In the genomic region with DNA sequence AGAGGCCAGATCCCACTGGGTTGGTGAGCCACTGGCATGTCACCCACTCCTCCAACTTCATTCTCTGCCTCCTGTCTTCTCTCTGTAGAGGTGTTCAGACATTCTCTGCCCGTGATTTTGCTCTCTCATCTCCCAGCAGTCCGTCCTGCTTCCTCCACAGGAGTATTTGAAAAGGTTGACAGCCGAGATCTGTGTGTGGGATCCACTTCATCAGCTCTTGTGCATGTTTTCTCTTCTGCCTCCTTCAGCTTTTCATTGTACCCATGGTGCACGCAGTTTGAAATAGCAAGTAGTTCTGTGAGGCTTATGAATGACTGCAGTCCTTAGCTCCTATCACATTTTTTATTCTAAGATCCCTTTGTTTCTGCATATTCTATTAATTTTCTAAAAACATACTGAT, we compare ENCODE assay signal across 24 cellular contexts. TPM values are rescaled to one million over a fixed set of nuclear protein-coding genes. Genes with fewer than 3 reads are reported as not detected.
DNase-seq lines count a peak whose midpoint lies in the region; ATAC-seq and TF ChIP-seq lines count a peak whose summit lies in the region.
"Had no signal": no experiment of that assay in that cellular context is flagged by ENCODE, and none has a peak within 500 bp of the region (broad histone marks: within the 10 kb centered on the region; RNA-seq: fewer than 3 reads in every experiment).

No MANE protein-coding gene starts in this region.

- H3K23me2 ChIP-seq in H9 (ENCODE audit: insufficient read length, low read depth, low read length, poor library complexity, severe bottlenecking) = no peaks in the 10 kb centered on the region

- TF ChIP-seq CTCF in Caco-2 (IDR thresholded peaks at IDR 0.05; ENCODE audit: insufficient read depth in 1 of 2, low read depth in 1 of 2, low read length in 1 of 2, severe bottlenecking in 1 of 2, unreplicated experiment in 1 of 2) (no peak), H9 (conservative IDR thresholded peaks at IDR 0.05) (no peak), glutamatergic neuron (IDR thresholded peaks at IDR 0.05; ENCODE audit: partially characterized antibody, unreplicated experiment) (no peak), stomach (IDR thresholded peaks at IDR 0.05) (no peak)

- DNase-seq in Caco-2 = no peak
- DNase-seq in H9 = no peak
- DNase-seq in glutamatergic neuron = no peak
- no peak for DNase-seq in stomach
- DNase-seq in activated naive CD4-positive, alpha-beta T cell treated with anti-CD3 and anti-CD28 coated beads, Interleukin-2, amount 10 ng/mL, durations not matched to agents 7 days and 5 days = no peak
- no peak for DNase-seq in activated naive CD4-positive, alpha-beta T cell treated with Interleukin-2 at 50 U/mL for 16 hours
- DNase-seq: BE2C, DMS 273 treated with DMSO at 0.1 percent for 48 hours, DND-41, GOT3, KG1, NCI-H1105, NCI-H146, NCI-H2029 treated with DMSO at 0.1 percent for 48 hours, NCI-H226, NCI-H510A treated with DMSO at 0.1 percent for 48 hours, NCI-H748 treated with DMSO at 0.1 percent for 48 hours, PC-9, SHP77 treated with DMSO at 0.1 percent for 48 hours had no signal

- H2BK5ac ChIP-seq in H9 (ENCODE audit: insufficient read length, low read length) = no peak overlapping the region

- no peaks in the 10 kb centered on the region for H4K20me1 ChIP-seq in H9 (ENCODE audit: control insufficient read depth, insufficient read depth, insufficient read length)

- no peak for TF ChIP-seq POLR2A in stomach (IDR thresholded peaks at IDR 0.05)

- no peak overlapping the region for H2BK120ac ChIP-seq in H9 (ENCODE audit: low read depth, low read length, poor library complexity, severe bottlenecking)

- H3K79me1 ChIP-seq in H9 (ENCODE audit: insufficient read depth, low read depth, low read length, poor library complexity, severe bottlenecking) = no peaks in the 10 kb centered on the region

- no CpG with 5 or more reads among the region's 4 CpGs for WGBS in H9 (ENCODE audit: extremely low coverage, insufficient read length, low lambda C conversion rate)
- 92 to 97% (median 95%) methylated on average over 4 of the region's 4 CpGs for WGBS in stomach, 5 donors

- no peak overlapping the region for H3K9ac ChIP-seq in H9 (ENCODE audit: extremely low read depth, insufficient read length, low read length)

- no peaks in the 10 kb centered on the region for H3K9me3 ChIP-seq in Caco-2
- no peaks in the 10 kb centered on the region for H3K9me3 ChIP-seq in H9 (ENCODE audit: control insufficient read depth, low read depth, low read length)
- no peaks in the 10 kb centered on the region for H3K9me3 ChIP-seq in stomach
- H3K9me3 ChIP-seq: BE2C had no signal

- H3K9me3 Mint-ChIP-seq in Caco-2 (ENCODE audit: unreplicated experiment) (no peaks in the 10 kb centered on the region), H9 (no peaks in the 10 kb centered on the region), glutamatergic neuron (ENCODE audit: unreplicated experiment) (no peaks in the 10 kb centered on the region)
- H3K9me3 Mint-ChIP-seq in stimulated activated memory B cell treated with anti-CD40 and anti-IgM and Interleukin-4, amounts not matched to agents 10 μg/mL and 1 μg/mL and 100 μg/mL, for 72 hours = no peaks in the 10 kb centered on the region
- no peaks in the 10 kb centered on the region for H3K9me3 Mint-ChIP-seq in activated naive CD4-positive, alpha-beta T cell treated with anti-CD3 and anti-CD28 coated beads, Interleukin-2, amount 10 ng/mL, durations not matched to agents 7 days and 5 days

- H3K4me3 ChIP-seq in Caco-2 (ENCODE audit: low read depth, low read length) (no peak overlapping the region), stomach (no peak overlapping the region)
- H3K4me3 ChIP-seq: GM12878, PC-9, SK-N-MC had no signal

- H3K36me3 ChIP-seq in Caco-2 (ENCODE audit: control insufficient read depth, insufficient read depth, low read length) (peaks cover 5% of the 10 kb centered on the region), stomach (peaks cover 50 to 98% (median 98%) of the 10 kb centered on the region in 4 donors)

- H3K36me3 Mint-ChIP-seq in Caco-2 (ENCODE audit: insufficient read depth, unreplicated experiment) = peaks cover 65% of the 10 kb centered on the region
- peaks cover 26 to 94% (median 73%) of the 10 kb centered on the region in 3 experiments; a peak in 6 of 7 replicates for H3K36me3 Mint-ChIP-seq in H9 (ENCODE audit: insufficient read depth in 1 of 3, low read depth in 3 of 3)
- peaks cover 21% of the 10 kb centered on the region for H3K36me3 Mint-ChIP-seq in glutamatergic neuron (ENCODE audit: unreplicated experiment)
- peaks cover 68% of the 10 kb centered on the region for H3K36me3 Mint-ChIP-seq in stimulated activated memory B cell treated with anti-CD40 and anti-IgM and Interleukin-4, amounts not matched to agents 10 μg/mL and 1 μg/mL and 100 μg/mL, for 72 hours
- H3K36me3 Mint-ChIP-seq in activated naive CD4-positive, alpha-beta T cell treated with anti-CD3 and anti-CD28 coated beads, Interleukin-2, amount 10 ng/mL, durations not matched to agents 7 days and 5 days = peaks cover 44% of the 10 kb centered on the region

- ATAC-seq in stimulated activated memory B cell treated with anti-CD40 and anti-IgM and Interleukin-4, amounts not matched to agents 10 μg/mL and 1 μg/mL and 100 μg/mL, for 72 hours = no peak
- ATAC-seq: HCT116 had no signal

- H3K27ac ChIP-seq in H9 (ENCODE audit: insufficient read length, low read depth, low read length) (no peak overlapping the region), stomach (no peak overlapping the region)
- H3K27ac ChIP-seq: PC-9, RWPE1, SK-N-MC had no signal

- H3K27ac Mint-ChIP-seq in Caco-2 (ENCODE audit: unreplicated experiment) = peak overlapping the region; percentile 31
- peak overlapping the region in 2 of 3 experiments; percentile 13 to 69; a peak in 3 of 7 replicates for H3K27ac Mint-ChIP-seq in H9
- no peak overlapping the region for H3K27ac Mint-ChIP-seq in glutamatergic neuron (ENCODE audit: unreplicated experiment)
- peak overlapping the region; percentile 93 for H3K27ac Mint-ChIP-seq in stimulated activated memory B cell treated with anti-CD40 and anti-IgM and Interleukin-4, amounts not matched to agents 10 μg/mL and 1 μg/mL and 100 μg/mL, for 72 hours
- H3K27ac Mint-ChIP-seq in activated naive CD4-positive, alpha-beta T cell treated with anti-CD3 and anti-CD28 coated beads, Interleukin-2, amount 10 ng/mL, durations not matched to agents 7 days and 5 days = no peak overlapping the region

- H3K4me3 Mint-ChIP-seq in Caco-2 (ENCODE audit: unreplicated experiment) = no peak overlapping the region
- H3K4me3 Mint-ChIP-seq in H9 = no peak overlapping the region
- peak overlapping the region; percentile 26 for H3K4me3 Mint-ChIP-seq in glutamatergic neuron (ENCODE audit: unreplicated experiment)
- H3K4me3 Mint-ChIP-seq in stimulated activated memory B cell treated with anti-CD40 and anti-IgM and Interleukin-4, amounts not matched to agents 10 μg/mL and 1 μg/mL and 100 μg/mL, for 72 hours = no peak overlapping the region
- no peak overlapping the region for H3K4me3 Mint-ChIP-seq in activated naive CD4-positive, alpha-beta T cell treated with anti-CD3 and anti-CD28 coated beads, Interleukin-2, amount 10 ng/mL, durations not matched to agents 7 days and 5 days

- no TSS peak for BruUV-seq in Caco-2 (replicated peaks; lab: Mats Ljungman, UMichigan)

- H3K4me1 ChIP-seq in Caco-2 (no peaks in the 10 kb centered on the region), H9 (ENCODE audit: insufficient read depth, low read length) (no peaks in the 10 kb centered on the region), stomach (no peaks in the 10 kb centered on the region)
- H3K4me1 ChIP-seq: BE2C had no signal

- H2BK20ac ChIP-seq in H9 (ENCODE audit: low read depth, low read length, poor library complexity, severe bottlenecking) = no peak overlapping the region

- H3K4me2 ChIP-seq in H9 (ENCODE audit: insufficient read depth, insufficient read length, low read length) = no peak overlapping the region
- H3K4me2 ChIP-seq: PC-9 had no signal

- no peak overlapping the region for H4K5ac ChIP-seq in H9 (ENCODE audit: insufficient read length, low read depth, low read length)

- no peaks in the 10 kb centered on the region for H3K27me3 Mint-ChIP-seq in Caco-2 (ENCODE audit: insufficient read depth, unreplicated experiment)
- H3K27me3 Mint-ChIP-seq in H9 (ENCODE audit: low read depth) = no peaks in the 10 kb centered on the region
- peaks cover 2% of the 10 kb centered on the region for H3K27me3 Mint-ChIP-seq in glutamatergic neuron (ENCODE audit: unreplicated experiment)
- no peaks in the 10 kb centered on the region for H3K27me3 Mint-ChIP-seq in stimulated activated memory B cell treated with anti-CD40 and anti-IgM and Interleukin-4, amounts not matched to agents 10 μg/mL and 1 μg/mL and 100 μg/mL, for 72 hours
- no peaks in the 10 kb centered on the region for H3K27me3 Mint-ChIP-seq in activated naive CD4-positive, alpha-beta T cell treated with anti-CD3 and anti-CD28 coated beads, Interleukin-2, amount 10 ng/mL, durations not matched to agents 7 days and 5 days

- no peak overlapping the region for H2AFZ ChIP-seq in H9 (ENCODE audit: low read length)
- H2AFZ ChIP-seq: PC-9 had no signal

- POLR2A ChIA-PET in Caco-2 (lab: Charles Lee) = no interaction called here

- H3K79me2 ChIP-seq in H9 (ENCODE audit: insufficient read depth, low read length) = no peaks in the 10 kb centered on the region

- no peak overlapping the region for H2AK5ac ChIP-seq in H9 (ENCODE audit: insufficient read length, low read length)

- CTCF ChIA-PET in Caco-2 (lab: Charles Lee) = no interaction called here
- CTCF ChIA-PET in activated naive CD4-positive, alpha-beta T cell treated with anti-CD3 and anti-CD28 coated beads, Interleukin-2, amount 10 ng/mL, durations not matched to agents 7 days and 5 days (lab: Charles Lee) = no interaction called here

- peaks cover 11% of the 10 kb centered on the region for H3K4me1 Mint-ChIP-seq in Caco-2 (ENCODE audit: low read depth, unreplicated experiment)
- no peaks in the 10 kb centered on the region for H3K4me1 Mint-ChIP-seq in H9
- peaks cover 4% of the 10 kb centered on the region for H3K4me1 Mint-ChIP-seq in glutamatergic neuron (ENCODE audit: low read depth, unreplicated experiment)
- H3K4me1 Mint-ChIP-seq in stimulated activated memory B cell treated with anti-CD40 and anti-IgM and Interleukin-4, amounts not matched to agents 10 μg/mL and 1 μg/mL and 100 μg/mL, for 72 hours = peaks cover 42% of the 10 kb centered on the region
- peaks cover 20% of the 10 kb centered on the region for H3K4me1 Mint-ChIP-seq in activated naive CD4-positive, alpha-beta T cell treated with anti-CD3 and anti-CD28 coated beads, Interleukin-2, amount 10 ng/mL, durations not matched to agents 7 days and 5 days

- H4K8ac ChIP-seq in H9 (replicated peaks; ENCODE audit: insufficient read length, low read depth, low read length) = no peak overlapping the region

- H3K27me3 ChIP-seq in Caco-2 (replicated peaks; ENCODE audit: control insufficient read depth, insufficient read depth, low read length) (no peaks in the 10 kb centered on the region), H9 (ENCODE audit: insufficient read depth, low read length) (no peaks in the 10 kb centered on the region), stomach (no peaks in the 10 kb centered on the region)
- H3K27me3 ChIP-seq: BE2C had no signal

- H2BK12ac ChIP-seq in H9 (ENCODE audit: insufficient read length, low read depth, low read length) = no peak overlapping the region

- H3K23ac ChIP-seq in H9 (ENCODE audit: insufficient read length, low read depth, low read length) = no peak overlapping the region

- H3T11ph ChIP-seq in H9 (ENCODE audit: low read length) = no peak overlapping the region

- no peak overlapping the region for H3K14ac ChIP-seq in H9 (ENCODE audit: insufficient read depth, low read length)

- H3K18ac ChIP-seq in H9 (ENCODE audit: insufficient read length, low read depth, low read length) = no peak overlapping the region

- H2BK15ac ChIP-seq in H9 (ENCODE audit: low read depth, low read length) = no peak overlapping the region

- intact Hi-C loops in Caco-2 (cut with micrococcal nuclease; ENCODE audit: unreplicated experiment) (no loop called here), stomach (cut with DNase I; ENCODE audit: low total_unique reads) (no loop called here)

- no peak for TF ChIP-seq EP300 in stomach (IDR thresholded peaks at IDR 0.05)

- no peak overlapping the region for H4K91ac ChIP-seq in H9 (ENCODE audit: insufficient read length, low read depth, low read length)

- H3K4ac ChIP-seq in H9 (ENCODE audit: low read depth, low read length) = no peak overlapping the region

- no peak overlapping the region for H3K56ac ChIP-seq in H9 (ENCODE audit: insufficient read length, low read depth, low read length)

RNA-seq across cellular contexts. Expression of gene ZC3H14, which starts 34.8 kb away (rescaled TPM):
- 77.1 and 77.6 TPM in 2 replicates for total RNA-seq in Caco-2 (2022)
- total RNA-seq in H9 (2021) = 90.6 and 93.4 TPM in 2 replicates
- total RNA-seq in glutamatergic neuron (ENCODE audit: unreplicated experiment) = 59.6 TPM
- 10 to 100 TPM; 61.3 to 83.9 (median 67.8) TPM for total RNA-seq in stomach
- polyA plus RNA-seq in stomach = 10 to 100 TPM; 18.0 to 24.4 (median 18.7) TPM

RNA-seq across cellular contexts. Expression of gene PTPN21, which starts 42.8 kb away (rescaled TPM):
- total RNA-seq in Caco-2 (2022) = 25.2 and 27.7 TPM in 2 replicates
- 12.9 and 14.3 TPM in 2 replicates for total RNA-seq in H9 (2021)
- total RNA-seq in glutamatergic neuron (ENCODE audit: unreplicated experiment) = 63.0 TPM
- 10 to 100 TPM; 18.3 to 63.0 (median 20.0) TPM for total RNA-seq in stomach
- 10 to 100 TPM in 1 of 3 donors, 1 to 10 TPM in 2; 3.5 to 11.3 (median 9.3) TPM for polyA plus RNA-seq in stomach

Comparison
In these comparisons a context has a peak if more than half of its experiments do, and no peak if none do; other contexts are left out.
1. H3K27ac Mint-ChIP-seq: peak in Caco-2 (single experiment), H9 (2 of 3) and stimulated activated memory B cell treated with anti-CD40 and anti-IgM and Interleukin-4, amounts not matched to agents 10 μg/mL and 1 μg/mL and 100 μg/mL, for 72 hours (single experiment); none in glutamatergic neuron (single experiment) and activated naive CD4-positive, alpha-beta T cell treated with anti-CD3 and anti-CD28 coated beads, Interleukin-2, amount 10 ng/mL, durations not matched to agents 7 days and 5 days (single experiment).